11 cellular contexts compared by ENCODE assay signal in genomic region chr4:74624351-74625151, GRCh38.
DNase-seq lines count a peak whose midpoint lies in the region; ATAC-seq and TF ChIP-seq lines count a peak whose summit lies in the region.
"Had no signal": no experiment of that assay in that cellular context is flagged by ENCODE, and none has a peak within 500 bp of the region (broad histone marks: within the 10 kb centered on the region; RNA-seq: fewer than 3 reads in every experiment).

No MANE protein-coding gene starts in this region.

- peak; percentile 79 for ATAC-seq in PC-3

- H3K36me3 ChIP-seq in PC-3 (ENCODE audit: low read depth, low read length) = no peaks in the 10 kb centered on the region
- no peaks in the 10 kb centered on the region for H3K36me3 ChIP-seq in colonic mucosa
- H3K36me3 ChIP-seq in spleen = no peaks in the 10 kb centered on the region

- H3K79me2 ChIP-seq in PC-3 (ENCODE audit: low read length) = no peaks in the 10 kb centered on the region

- CTCF ChIA-PET in PC-3 (lab: Charles Lee) = interaction anchor here (1.4 kb wide), 1 partner anchor 90 kb away, joined by 4 read pairs; no protein-coding TSS in a partner anchor
- CTCF ChIA-PET in activated CD4-positive, alpha-beta T cell treated with anti-CD3 and anti-CD28 coated beads, Interleukin-2, amount 10 ng/mL, durations not matched to agents 7 days and 5 days (lab: Charles Lee) = no interaction called here

- WGBS in spleen, 5 donors = 61 to 70% (median 67%) methylated on average over 5 of the region's 5 CpGs

- BruUV-seq in PC-3 (replicated peaks; lab: Mats Ljungman, UMichigan) = TSS peak; percentile 79

- intact Hi-C loops in PC-3 (cut with micrococcal nuclease) = loop anchor here (1.0 to 2.0 kb wide), 3 partner anchors 36 to 304 kb away; no protein-coding TSS in a partner anchor
- intact Hi-C loops in colonic mucosa (cut with DNase I) = loop anchor here (5.0 kb wide), 1 partner anchor 247 kb away; no protein-coding TSS in a partner anchor
- intact Hi-C loops in spleen (cut with DNase I; ENCODE audit: low total_unique reads) = no loop called here

- no peaks in the 10 kb centered on the region for H3K36me3 Mint-ChIP-seq in activated CD4-positive, alpha-beta T cell treated with anti-CD3 and anti-CD28 coated beads, Interleukin-2, amount 10 ng/mL, durations not matched to agents 7 days and 5 days (ENCODE audit: low read depth)

- H3K4me3 ChIP-seq in PC-3 (ENCODE audit: low read length) (no peak overlapping the region), colonic mucosa (no peak overlapping the region), spleen (no peak overlapping the region)
- H3K4me3 ChIP-seq: skin epidermis had no signal

- H3K27ac ChIP-seq in PC-3 (ENCODE audit: low read length) (peak overlapping the region; percentile 100), colonic mucosa (peak overlapping the region; percentile 51), spleen (peak overlapping the region in 1 of 8 donors; percentile 3)

- no peaks in the 10 kb centered on the region for H3K27me3 Mint-ChIP-seq in activated CD4-positive, alpha-beta T cell treated with anti-CD3 and anti-CD28 coated beads, Interleukin-2, amount 10 ng/mL, durations not matched to agents 7 days and 5 days

- H3K4me1 ChIP-seq in PC-3 (ENCODE audit: insufficient read depth, low read length) (peaks cover 89% of the 10 kb centered on the region), colonic mucosa (no peaks in the 10 kb centered on the region), spleen (peaks cover 0 to 24% (median 0%) of the 10 kb centered on the region in 6 donors)

- H3K9me3 ChIP-seq in PC-3 (ENCODE audit: low read length) (no peaks in the 10 kb centered on the region), colonic mucosa (no peaks in the 10 kb centered on the region), spleen (no peaks in the 10 kb centered on the region)

- no peaks in the 10 kb centered on the region for H3K27me3 ChIP-seq in PC-3 (ENCODE audit: low read length)
- no peaks in the 10 kb centered on the region for H3K27me3 ChIP-seq in colonic mucosa
- H3K27me3 ChIP-seq in spleen (replicated peaks in 1 of 7) = peaks cover 0 to 29% (median 0%) of the 10 kb centered on the region in 7 donors

- no peak overlapping the region for H3K4me3 Mint-ChIP-seq in activated CD4-positive, alpha-beta T cell treated with anti-CD3 and anti-CD28 coated beads, Interleukin-2, amount 10 ng/mL, durations not matched to agents 7 days and 5 days
- H3K4me3 Mint-ChIP-seq: activated B cell treated with CpG ODN at 0.5 μM for 24 hours had no signal

- H3K9me3 Mint-ChIP-seq in activated CD4-positive, alpha-beta T cell treated with anti-CD3 and anti-CD28 coated beads, Interleukin-2, amount 10 ng/mL, durations not matched to agents 7 days and 5 days = no peaks in the 10 kb centered on the region
- H3K9me3 Mint-ChIP-seq: activated B cell treated with CpG ODN at 0.5 μM for 24 hours had no signal

- H3K9ac ChIP-seq in PC-3 (ENCODE audit: low read length) (peak overlapping the region; percentile 94), colonic mucosa (ENCODE audit: low read depth in 2 of 2, low read length in 2 of 2) (no peak overlapping the region)

- TF ChIP-seq POLR2A in spleen (IDR thresholded peaks at IDR 0.05) = no peak

- peaks cover 25% of the 10 kb centered on the region for H3K4me1 Mint-ChIP-seq in activated CD4-positive, alpha-beta T cell treated with anti-CD3 and anti-CD28 coated beads, Interleukin-2, amount 10 ng/mL, durations not matched to agents 7 days and 5 days
- H3K4me1 Mint-ChIP-seq: activated B cell treated with CpG ODN at 0.5 μM for 24 hours had no signal

- TF ChIP-seq CTCF in PC-3 (conservative IDR thresholded peaks at IDR 0.05; ENCODE audit: low read depth, low read length) (no peak), colonic mucosa (IDR thresholded peaks at IDR 0.05) (no peak), spleen (IDR thresholded peaks at IDR 0.05 in 8 of 11, conservative IDR thresholded peaks at IDR 0.05 in 3 of 11) (no peak)

- H3K27ac Mint-ChIP-seq in activated CD4-positive, alpha-beta T cell treated with anti-CD3 and anti-CD28 coated beads, Interleukin-2, amount 10 ng/mL, durations not matched to agents 7 days and 5 days = no peak overlapping the region
- H3K27ac Mint-ChIP-seq: activated B cell treated with CpG ODN at 0.5 μM for 24 hours had no signal

- H3K4me2 ChIP-seq in PC-3 (ENCODE audit: low read length) = peak overlapping the region; percentile 64

- POLR2A ChIA-PET in PC-3 (lab: Charles Lee; ENCODE audit: unreplicated experiment) = interaction anchor here (0.6 kb wide), 1 partner anchor 226 kb away, joined by 3 read pairs; no protein-coding TSS in a partner anchor
- POLR2A ChIA-PET in activated CD4-positive, alpha-beta T cell treated with anti-CD3 and anti-CD28 coated beads, Interleukin-2, amount 10 ng/mL, durations not matched to agents 7 days and 5 days (lab: Charles Lee) = no interaction called here

- H2AFZ ChIP-seq in PC-3 (ENCODE audit: low read length) = no peak overlapping the region

- H4K20me1 ChIP-seq in PC-3 (ENCODE audit: low read length) = no peaks in the 10 kb centered on the region

- H3K9me2 ChIP-seq in PC-3 (replicated peaks; ENCODE audit: low read length) = no peaks in the 10 kb centered on the region

- DNase-seq in GM03348 (ENCODE audit: low spot score) (peak; percentile 57), PC-3 (peak; percentile 91), colonic mucosa (no peak), non-pigmented ciliary epithelial cell (ENCODE audit: low read depth) (peak; percentile 93), GDM1 (lab: John Stamatoyannopoulos, UW) (no peak), spleen (no peak), cerebellum (ENCODE audit: low spot score) (no peak)
- DNase-seq in activated CD4-positive, alpha-beta T cell treated with anti-CD3 and anti-CD28 coated beads, Interleukin-2, amount 10 ng/mL, durations not matched to agents 7 days and 5 days = no peak
- DNase-seq: activated B cell treated with CpG ODN at 0.5 μM for 24 hours, KG1 had no signal

- H3F3A ChIP-seq in PC-3 (ENCODE audit: low read length, unreplicated experiment) = peaks cover 19% of the 10 kb centered on the region

Comparison
In these comparisons a context has a peak if more than half of its experiments do, and no peak if none do; other contexts are left out.
1. DNase-seq: peak in GM03348 (single experiment), PC-3 (single experiment) and non-pigmented ciliary epithelial cell (single experiment); none in colonic mucosa (single experiment), GDM1 (single experiment), spleen (single experiment), cerebellum (single experiment) and activated CD4-positive, alpha-beta T cell treated with anti-CD3 and anti-CD28 coated beads, Interleukin-2, amount 10 ng/mL, durations not matched to agents 7 days and 5 days (single experiment).